1 cellular context compared by ENCODE assay signal in the genomic region with DNA sequence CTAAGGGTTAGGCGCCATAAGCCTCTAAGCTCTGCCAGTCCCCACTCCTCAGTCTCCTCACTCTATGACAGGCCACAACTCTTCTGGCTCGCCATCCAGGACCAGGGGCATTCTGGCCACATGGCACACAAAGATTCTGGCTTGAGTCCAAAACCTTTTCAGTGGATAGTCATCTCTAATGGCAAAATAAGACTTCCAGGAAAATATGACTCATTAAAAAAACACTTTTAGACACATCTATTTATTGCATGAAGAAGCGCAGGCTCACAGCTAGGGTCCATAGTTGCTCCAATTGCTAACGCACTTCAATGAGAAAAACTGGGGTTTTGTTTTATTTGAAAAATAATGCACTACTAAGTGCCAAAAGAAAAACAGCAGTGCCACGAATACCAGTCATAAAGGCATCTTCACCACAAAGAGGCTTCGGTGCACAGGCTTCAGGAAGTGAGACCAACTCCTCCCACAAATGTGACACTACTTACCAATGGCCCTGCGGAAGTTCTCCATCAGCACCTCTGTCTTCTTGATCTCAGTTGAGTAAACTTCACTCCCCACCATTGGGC.
A peak's percentile ranks its signal among the peaks of the same experiment; 100 is the strongest.
TF ChIP-seq lines count a peak whose summit lies in the region.

No MANE protein-coding gene starts in this region.

TF ChIP-seq in SK-N-SH, 30 proteins besides CTCF, POLR2A, EP300 and RAD21 (continued from another document):
- TF ChIP-seq REST (IDR thresholded peaks at IDR 0.05; ENCODE audit: low read depth, low read length) (peak; percentile 35; the same call in 1 of the 2 replicates), FOSL2 (IDR thresholded peaks at IDR 0.05; ENCODE audit: borderline replicate concordance, low read depth) (peak; percentile 95), TAF1 (IDR thresholded peaks at IDR 0.05; ENCODE audit: borderline replicate concordance, low read depth, low read length) (no peak), PBX3 (IDR thresholded peaks at IDR 0.05) (peak; percentile 94), TCF12 (IDR thresholded peaks at IDR 0.05) (peak; percentile 99), SIN3A (IDR thresholded peaks at IDR 0.05; ENCODE audit: borderline replicate concordance, low read depth, low read length) (peak; percentile 61; the same call in 1 of the 2 replicates), CHD2 (IDR thresholded peaks at IDR 0.05; ENCODE audit: low read length, partially characterized antibody) (no peak), RFX5 (IDR thresholded peaks at IDR 0.05; ENCODE audit: low read length) (no peak), FOXM1 (IDR thresholded peaks at IDR 0.05; ENCODE audit: low read depth) (peak; percentile 86), RCOR1 (IDR thresholded peaks at IDR 0.05; ENCODE audit: low read length) (peak; percentile 70; the same call in 1 of the 2 replicates), SMC3 (IDR thresholded peaks at IDR 0.05; ENCODE audit: low read depth, low read length) (no peak), JUND (IDR thresholded peaks at IDR 0.05) (peak; percentile 98), NFIC (IDR thresholded peaks at IDR 0.05; ENCODE audit: borderline replicate concordance) (peak; percentile 99), MEF2A (IDR thresholded peaks at IDR 0.05; ENCODE audit: borderline replicate concordance, low read depth) (peak; percentile 91), RXRA (IDR thresholded peaks at IDR 0.05; ENCODE audit: borderline replicate concordance, low read depth) (peak; percentile 60; the same call in 1 of the 2 replicates), GATA2 (CRISPR knock-in tag; IDR thresholded peaks at IDR 0.05) (peak; percentile 58), YY1 (IDR thresholded peaks at IDR 0.05; ENCODE audit: low read depth) (peak; percentile 66; the same call in 1 of the 2 replicates), EZH2phosphoT487 (IDR thresholded peaks at IDR 0.05; ENCODE audit: borderline replicate concordance, low read depth) (no peak), GABPA (IDR thresholded peaks at IDR 0.05; ENCODE audit: low read depth) (no peak), USF1 (IDR thresholded peaks at IDR 0.05; ENCODE audit: borderline replicate concordance, low read depth) (peak; percentile 45; the same call in 1 of the 2 replicates), IRF3 (IDR thresholded peaks at IDR 0.05; ENCODE audit: low read depth, low read length) (no peak), MXI1 (IDR thresholded peaks at IDR 0.05; ENCODE audit: low read depth, low read length) (peak; percentile 95), ZBTB33 (IDR thresholded peaks at IDR 0.05; ENCODE audit: borderline replicate concordance, low read depth) (peak; percentile 70; the same call in 1 of the 2 replicates), POLR2AphosphoS5 (IDR thresholded peaks at IDR 0.05; ENCODE audit: low read depth, low read length) (peak; percentile 76; the same call in 1 of the 2 replicates), FOXJ3 (CRISPR knock-in tag; IDR thresholded peaks at IDR 0.05) (no peak), NRF1 (IDR thresholded peaks at IDR 0.05; ENCODE audit: low read depth, low read length) (no peak)
